8 cellular contexts compared by ENCODE assay signal in the genomic region with DNA sequence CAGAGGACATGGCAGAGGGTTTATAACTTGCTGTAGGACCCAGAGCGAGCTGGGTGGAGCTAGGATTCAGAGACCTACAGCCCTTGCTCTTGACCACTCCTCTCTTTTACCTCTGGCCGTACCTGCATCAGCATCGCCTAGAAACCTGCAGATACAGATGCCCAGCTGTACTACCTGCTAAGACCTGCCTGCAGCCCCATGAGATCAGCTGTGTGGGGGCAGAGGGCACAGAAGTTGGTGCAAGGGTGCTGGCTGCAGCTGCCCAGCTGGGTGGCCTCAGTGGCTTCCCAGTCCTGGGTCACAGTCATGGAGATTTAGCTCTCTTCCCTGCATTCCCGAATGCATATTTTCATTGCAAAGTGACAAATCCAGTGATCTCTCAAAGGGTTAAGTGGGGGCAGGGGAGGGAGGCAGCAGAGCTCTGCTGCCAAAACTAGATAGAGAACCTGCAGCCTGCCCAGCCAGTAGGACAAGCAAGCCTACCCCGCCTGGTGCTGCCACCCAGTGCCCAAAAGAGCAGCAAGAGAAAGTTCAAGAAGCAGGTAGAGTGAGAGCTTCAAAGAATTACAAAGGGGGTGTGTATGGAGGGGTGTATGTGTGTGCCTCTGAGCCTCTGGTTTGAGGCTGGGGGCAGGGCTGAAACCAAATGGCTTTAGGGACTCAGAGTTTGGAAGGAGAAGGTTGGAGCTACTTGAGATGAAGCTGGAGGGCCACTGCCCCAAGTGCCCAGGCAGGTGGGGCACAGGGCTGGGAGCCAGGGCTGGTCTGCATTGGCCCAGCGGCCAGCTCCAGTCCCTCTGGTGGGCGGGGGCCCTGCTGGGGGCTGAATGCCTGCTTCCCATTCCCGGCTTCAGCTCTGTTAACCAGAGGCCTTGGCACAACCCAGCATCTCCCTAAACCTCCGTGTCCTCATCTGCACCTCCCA. TPM values are rescaled to one million over a fixed set of nuclear protein-coding genes. Genes with fewer than 3 reads are reported as not detected.
DNase-seq lines count a peak whose midpoint lies in the region; ATAC-seq and TF ChIP-seq lines count a peak whose summit lies in the region.

No MANE protein-coding gene starts in this region.

- H3K4me1 ChIP-seq in body of pancreas = no peaks in the 10 kb centered on the region

- H3K27me3 ChIP-seq in body of pancreas = no peaks in the 10 kb centered on the region

- H3K27ac ChIP-seq in body of pancreas = no peak overlapping the region

- 46 to 49% methylated on average over 8 to 9 of the region's 9 CpGs for WGBS in body of pancreas, 2 donors

- no peak for TF ChIP-seq POLR2A in body of pancreas (IDR thresholded peaks at IDR 0.05)

- TF ChIP-seq CTCF in body of pancreas (IDR thresholded peaks at IDR 0.05) = peak in 5 of 7 experiments; percentile 16 to 41 (median 34)

- ATAC-seq in body of pancreas (peak; percentile 48), GM19397 (IDR thresholded peaks at IDR 0.05; ENCODE audit: unreplicated experiment) (no peak), GM18498 (IDR thresholded peaks at IDR 0.05; ENCODE audit: unreplicated experiment) (no peak)

- intact Hi-C loops in body of pancreas (cut with DNase I) = loop anchor here (10.0 kb wide), 1 partner anchor 232 kb away; no protein-coding TSS in a partner anchor

- H3K4me3 ChIP-seq in body of pancreas = no peak overlapping the region

- H3K36me3 ChIP-seq in body of pancreas (replicated peaks in 1 of 2; ENCODE audit: insufficient read depth in 1 of 2, low read depth in 2 of 2) = no peaks in the 10 kb centered on the region

- peak; percentile 32 for DNase-seq in ELR (ENCODE audit: low read depth)
- peak; percentile 34 to 61 for DNase-seq in Kasumi-1 (lab: John Stamatoyannopoulos, UW)
- DNase-seq in body of pancreas = peak; percentile 38 to 56 (median 40)
- peak; percentile 15 for DNase-seq in myocyte (ENCODE audit: low read depth)
- no peak for DNase-seq in HuH-7 (ENCODE audit: low spot score)
- DNase-seq in stimulated activated CD4-positive, alpha-beta T cell treated with anti-CD3 and anti-CD28 coated beads, Interleukin-4, amount 100 ng/mL, for 1 hour = no peak

- H3K9me3 ChIP-seq in body of pancreas = no peaks in the 10 kb centered on the region

RNA-seq across cellular contexts. Expression of gene FAM241B, which starts 6.8 kb away (rescaled TPM):
- 1 to 10 TPM in 1 of 2 donors, under 1 TPM in 1; 0.66 to 1.8 TPM for total RNA-seq in body of pancreas
- total RNA-seq in myocyte = not detected in 2 replicates
- 0.79 TPM for polyA plus RNA-seq in myocyte (2012)

Comparison
In these comparisons a context has a peak if more than half of its experiments do, and no peak if none do; other contexts are left out.
1. DNase-seq: peak in ELR (single experiment), Kasumi-1 (2 of 2), body of pancreas (4 of 4) and myocyte (single experiment); none in HuH-7 (single experiment) and stimulated activated CD4-positive, alpha-beta T cell treated with anti-CD3 and anti-CD28 coated beads, Interleukin-4, amount 100 ng/mL, for 1 hour (single experiment).